19 cellular contexts compared by ENCODE assay signal in genomic region chr1:201902198-201902597, GRCh38. TPM values are rescaled to one million over a fixed set of nuclear protein-coding genes. Genes with fewer than 3 reads are reported as not detected.
DNase-seq lines count a peak whose midpoint lies in the region; ATAC-seq and TF ChIP-seq lines count a peak whose summit lies in the region.
"Had no signal": no experiment of that assay in that cellular context is flagged by ENCODE, and none has a peak within 500 bp of the region (broad histone marks: within the 10 kb centered on the region; RNA-seq: fewer than 3 reads in every experiment).

No MANE protein-coding gene starts in this region.

- BruUV-seq in mammary epithelial cell (replicated peaks; lab: Mats Ljungman, UMichigan): no TSS peak

- 100% methylated on average over 1 of the region's 3 CpGs for WGBS in mammary epithelial cell (ENCODE audit: low coverage, missing lambda C conversion rate)

- CTCF ChIA-PET in mammary epithelial cell (lab: Charles Lee; ENCODE audit: low non-redundant PET): no interaction called here

- peaks cover 0 to 22% of the 10 kb centered on the region in 2 donors for H3K4me1 ChIP-seq in breast epithelium
- peaks cover 30% of the 10 kb centered on the region for H3K4me1 ChIP-seq in mammary epithelial cell (ENCODE audit: insufficient read depth, low read length)
- peaks cover 71% of the 10 kb centered on the region for H3K4me1 ChIP-seq in rectal smooth muscle tissue (ENCODE audit: control insufficient read depth, insufficient read depth, low read length)
- peaks cover 60% of the 10 kb centered on the region for H3K4me1 ChIP-seq in vagina

- H3K4me2 ChIP-seq in mammary epithelial cell (ENCODE audit: insufficient read depth, low read depth, low read length): no peak overlapping the region

- in situ Hi-C loops in mammary epithelial cell (cut with MboI; ENCODE audit: low sequenced_read_pairs in 2 of 2): no loop called here
- in situ Hi-C loops in GM13976 (cut with MboI; ENCODE audit: low sequenced_read_pairs, unreplicated experiment): no loop called here

- H2AFZ ChIP-seq in mammary epithelial cell (ENCODE audit: low read depth, low read length): no peak overlapping the region

- TF ChIP-seq CTCF in breast epithelium (IDR thresholded peaks at IDR 0.05): no peak
- TF ChIP-seq CTCF in mammary epithelial cell (conservative IDR thresholded peaks at IDR 0.05 in 1 of 2, IDR thresholded peaks at IDR 0.05 in 1 of 2; ENCODE audit: extremely low read depth in 1 of 2, insufficient read depth in 1 of 2, low read depth in 1 of 2, low read length in 2 of 2): no peak
- no peak for TF ChIP-seq CTCF in coronary artery (IDR thresholded peaks at IDR 0.05)
- no peak for TF ChIP-seq CTCF in vagina (IDR thresholded peaks at IDR 0.05)
- TF ChIP-seq CTCF in GM13976 (IDR thresholded peaks at IDR 0.05; ENCODE audit: borderline replicate concordance, control extremely low read depth, extremely low read depth, insufficient read depth, missing control alignments): no peak

- H3K4me3 ChIP-seq in breast epithelium (no peak overlapping the region), mammary epithelial cell (replicated peaks in 1 of 3; ENCODE audit: insufficient read depth in 1 of 3, low read depth in 2 of 3, low read length in 3 of 3) (no peak overlapping the region), coronary artery (peak overlapping the region; percentile 23), rectal smooth muscle tissue (ENCODE audit: low read length) (no peak overlapping the region), vagina (no peak overlapping the region)

- dilution Hi-C loops in mammary epithelial cell (cut with HindIII; ENCODE audit: low sequenced_read_pairs): no loop called here

- H4K20me1 ChIP-seq in mammary epithelial cell (ENCODE audit: insufficient read depth, low read length): no peaks in the 10 kb centered on the region

- intact Hi-C loops in breast epithelium (cut with DNase I; ENCODE audit: low total_unique reads) (no loop called here), mammary epithelial cell (cut with micrococcal nuclease) (no loop called here), vagina (cut with DNase I) (loop anchor here (2.0 kb wide), 1 partner anchor 45 kb away; the partner anchor contains the start of gene LMOD1)

- H3K79me2 ChIP-seq in mammary epithelial cell (ENCODE audit: insufficient read depth, low read length): no peaks in the 10 kb centered on the region

- no peak for DNase-seq in breast epithelium (ENCODE audit: low spot score in 2 of 2)
- DNase-seq in mammary epithelial cell: no peak
- DNase-seq in coronary artery (ENCODE audit: low spot score): no peak
- no peak for DNase-seq in vagina (ENCODE audit: extremely low spot score in 2 of 2)
- DNase-seq in activated effector memory CD4-positive, alpha-beta T cell treated with Interleukin-2 at 50 U/mL for 16 hours: no peak
- no peak for DNase-seq in GM13976 (ENCODE audit: low spot score)
- DNase-seq: anterior cingulate cortex; CD8-positive, alpha-beta memory T cell; left ventricle myocardium superior; NCI-H2081; NCI-H526; PC-3; substantia nigra; SW 1271 had no signal

- H3K9me3 ChIP-seq in breast epithelium: no peaks in the 10 kb centered on the region
- H3K9me3 ChIP-seq in mammary epithelial cell (replicated peaks; ENCODE audit: insufficient read depth, low read length): no peaks in the 10 kb centered on the region
- no peaks in the 10 kb centered on the region for H3K9me3 ChIP-seq in vagina

- H3K9ac ChIP-seq in mammary epithelial cell (ENCODE audit: insufficient read depth, low read length): no peak overlapping the region
- H3K9ac ChIP-seq in rectal smooth muscle tissue (ENCODE audit: low read length): no peak overlapping the region

- no peak for ATAC-seq in HG03280 (IDR thresholded peaks at IDR 0.05; ENCODE audit: unreplicated experiment)
- ATAC-seq: activated T-helper 17 cell treated with anti-CD3 and anti-CD28 coated beads, Interleukin-2, amount 50 U/mL, for 72 hours; left ventricle myocardium superior; PC-3 had no signal

- TF ChIP-seq POLR2A in breast epithelium (IDR thresholded peaks at IDR 0.05): no peak
- TF ChIP-seq POLR2A in vagina (IDR thresholded peaks at IDR 0.05): no peak

- no peaks in the 10 kb centered on the region for H3K27me3 ChIP-seq in breast epithelium
- no peaks in the 10 kb centered on the region for H3K27me3 ChIP-seq in mammary epithelial cell (ENCODE audit: insufficient read depth, low read length)
- H3K27me3 ChIP-seq in rectal smooth muscle tissue (ENCODE audit: control insufficient read depth, insufficient read depth, low read length): no peaks in the 10 kb centered on the region
- H3K27me3 ChIP-seq in vagina: no peaks in the 10 kb centered on the region

- H3K36me3 ChIP-seq in breast epithelium: no peaks in the 10 kb centered on the region
- no peaks in the 10 kb centered on the region for H3K36me3 ChIP-seq in mammary epithelial cell (ENCODE audit: insufficient read depth, low read length)
- H3K36me3 ChIP-seq in rectal smooth muscle tissue (ENCODE audit: control insufficient read depth, insufficient read depth, low read length): peaks cover 9% of the 10 kb centered on the region
- H3K36me3 ChIP-seq in vagina: peaks cover 0 to 15% of the 10 kb centered on the region in 2 donors

- H3K27ac ChIP-seq in breast epithelium (peak overlapping the region; percentile 89 to 97), mammary epithelial cell (ENCODE audit: insufficient read depth, low read depth, low read length) (no peak overlapping the region), coronary artery (peak overlapping the region; percentile 87 to 97), rectal smooth muscle tissue (ENCODE audit: low read depth, low read length) (peak overlapping the region; percentile 97), vagina (peak overlapping the region; percentile 93)
- H3K27ac ChIP-seq: VCaP had no signal

RNA-seq across cellular contexts. Expression of gene SHISA4, which starts 13.5 kb away (rescaled TPM):
- 10 to 100 TPM; 15.7 to 21.9 (median 20.3) TPM for total RNA-seq in breast epithelium
- total RNA-seq in mammary epithelial cell: 10 to 100 TPM; 11.7 to 18.3 TPM
- 14.3 TPM for polyA plus RNA-seq in mammary epithelial cell
- 5.9 TPM for polyA minus RNA-seq in mammary epithelial cell
- 16.2 TPM for total RNA-seq in vagina

RNA-seq across cellular contexts. Expression of gene LMOD1, which starts 44.1 kb away (rescaled TPM):
- total RNA-seq in breast epithelium (10 to 100 TPM; 60.0 to 92.2 (median 87.2) TPM), mammary epithelial cell (10 to 100 TPM in 1 of 2 donors, not detected in 1; 29.5 TPM), vagina (107 TPM)
- not detected for polyA plus RNA-seq in mammary epithelial cell
- not detected for polyA minus RNA-seq in mammary epithelial cell
- total RNA-seq: A172; activated T-helper 17 cell treated with anti-CD3 and anti-CD28 coated beads, Interleukin-2, amount 50 U/mL, for 72 hours; CD8-positive, alpha-beta memory T cell had no signal
- polyA plus RNA-seq: CD8-positive, alpha-beta memory T cell had no signal

RNA-seq across cellular contexts. Expression of gene TIMM17A, which starts 53.1 kb away (rescaled TPM):
- 10 to 100 TPM; 24.5 to 30.1 (median 26.2) TPM for total RNA-seq in breast epithelium
- 10 to 100 TPM; 44.5 to 69.9 TPM for total RNA-seq in mammary epithelial cell
- polyA plus RNA-seq in mammary epithelial cell: 64.3 TPM
- polyA minus RNA-seq in mammary epithelial cell: 46.9 TPM
- 18.9 TPM for total RNA-seq in vagina
